Comparison of ENCODE assay signal across 2 cellular contexts in genomic region chr11:108027057-108027456, GRCh38.
TF ChIP-seq lines count a peak whose summit lies in the region.

No MANE protein-coding gene starts in this region.

TF ChIP-seq in SK-N-SH, 30 proteins besides CTCF, POLR2A, EP300 and RAD21 (continued from another document):
- no peak for TF ChIP-seq ZBTB33 (IDR thresholded peaks at IDR 0.05; ENCODE audit: borderline replicate concordance, low read depth)
- TF ChIP-seq GATA2 (CRISPR knock-in tag; IDR thresholded peaks at IDR 0.05) = no peak
- no peak for TF ChIP-seq USF2 (IDR thresholded peaks at IDR 0.05; ENCODE audit: borderline replicate concordance, low read depth, low read length)
- no peak for TF ChIP-seq IRF3 (IDR thresholded peaks at IDR 0.05; ENCODE audit: low read depth, low read length)
- TF ChIP-seq RXRA (IDR thresholded peaks at IDR 0.05; ENCODE audit: borderline replicate concordance, low read depth) = no peak
- TF ChIP-seq, protein P1, sequence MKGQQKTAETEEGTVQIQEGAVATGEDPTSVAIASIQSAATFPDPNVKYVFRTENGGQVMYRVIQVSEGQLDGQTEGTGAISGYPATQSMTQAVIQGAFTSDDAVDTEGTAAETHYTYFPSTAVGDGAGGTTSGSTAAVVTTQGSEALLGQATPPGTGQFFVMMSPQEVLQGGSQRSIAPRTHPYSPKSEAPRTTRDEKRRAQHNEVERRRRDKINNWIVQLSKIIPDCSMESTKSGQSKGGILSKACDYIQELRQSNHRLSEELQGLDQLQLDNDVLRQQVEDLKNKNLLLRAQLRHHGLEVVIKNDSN (IDR thresholded peaks at IDR 0.05; ENCODE audit: borderline replicate concordance, low read depth) = no peak
- TF ChIP-seq MEF2A (IDR thresholded peaks at IDR 0.05; ENCODE audit: borderline replicate concordance, low read depth) = no peak
- no peak for TF ChIP-seq TEAD4 (IDR thresholded peaks at IDR 0.05; ENCODE audit: borderline replicate concordance, insufficient read depth)
- TF ChIP-seq TAF1 (IDR thresholded peaks at IDR 0.05; ENCODE audit: borderline replicate concordance, low read depth, low read length) = no peak
- TF ChIP-seq MXI1 (IDR thresholded peaks at IDR 0.05; ENCODE audit: low read depth, low read length) = no peak
- no peak for TF ChIP-seq FOSL2 (IDR thresholded peaks at IDR 0.05; ENCODE audit: borderline replicate concordance, low read depth)
- TF ChIP-seq YY1 (IDR thresholded peaks at IDR 0.05; ENCODE audit: low read depth) = no peak
- TF ChIP-seq TCF12 (IDR thresholded peaks at IDR 0.05) = no peak
- no peak for TF ChIP-seq ELF1 (IDR thresholded peaks at IDR 0.05)
- TF ChIP-seq FOXJ3 (CRISPR knock-in tag; IDR thresholded peaks at IDR 0.05) = no peak
- no peak for TF ChIP-seq RCOR1 (IDR thresholded peaks at IDR 0.05; ENCODE audit: low read length)

TF ChIP-seq in SK-N-SH treated with all-trans-retinoic acid at 6 μM for 48 hours, 23 proteins besides CTCF, POLR2A, EP300 and RAD21 (continued from another document):
- no peak for TF ChIP-seq TSHZ2 (CRISPR knock-in tag; IDR thresholded peaks at IDR 0.05)
TF ChIP-seq in SK-N-SH treated with all-trans-retinoic acid at 6 μM for 48 hours: peak in this region for 0.
